Comparison of ENCODE assay signal across 32 cellular contexts in genomic region chr10:48990226-48990625, GRCh38. TPM values are rescaled to one million over a fixed set of nuclear protein-coding genes. Genes with fewer than 3 reads are reported as not detected.
"Had no signal": no experiment of that assay in that cellular context is flagged by ENCODE, and none has a peak within 500 bp of the region (broad histone marks: within the 10 kb centered on the region; RNA-seq: fewer than 3 reads in every experiment).

No MANE protein-coding gene starts in this region.

- DNase-seq: activated CD4-positive, alpha-beta memory T cell treated with anti-CD3 and anti-CD28 coated beads for 36 hours; activated CD4-positive, alpha-beta T cell treated with anti-CD3 and anti-CD28 coated beads for 36 hours; activated CD4-positive, alpha-beta T cell treated with anti-CD3 and anti-CD28 coated beads, Interleukin-2, amount 10 ng/mL, durations not matched to agents 24 days and 14 days; activated CD4-positive, CD25-positive, alpha-beta regulatory T cell; activated CD4-positive, CD25-positive, alpha-beta regulatory T cell treated with anti-CD3 and anti-CD28 coated beads, Interleukin-2, amount 50 U/mL, for 72 hours; activated CD8-positive, alpha-beta memory T cell treated with anti-CD3 and anti-CD28 coated beads, Interleukin-2, amount 10 ng/mL, durations not matched to agents 7 days and 5 days; activated CD8-positive, alpha-beta memory T cell treated with anti-CD3 and anti-CD28 coated beads, Interleukin-2, amount 50 U/mL, for 4 hours; activated CD8-positive, alpha-beta T cell treated with anti-CD3 and anti-CD28 coated beads, Interleukin-2, amount 10 ng/mL, durations not matched to agents 7 days and 5 days; activated effector memory CD4-positive, alpha-beta T cell treated with anti-CD3 and anti-CD28 coated beads, Interleukin-2, amount 50 U/mL, for 16 hours; activated naive CD4-positive, alpha-beta T cell treated with anti-CD3 and anti-CD28 coated beads for 36 hours; activated naive CD8-positive, alpha-beta T cell treated with anti-CD3 and anti-CD28 coated beads for 36 hours; activated naive CD8-positive, alpha-beta T cell treated with anti-CD3 and anti-CD28 coated beads, Interleukin-2, amount 50 U/mL, for 24 hours; activated T-cell treated with anti-CD3 and anti-CD28 coated beads, Interleukin-2, amount 50 U/mL, for 1 hour; activated T-cell treated with anti-CD3 and anti-CD28 coated beads, Interleukin-2, amount 50 U/mL, for 48 hours; central memory CD4-positive, alpha-beta T cell; cerebellar nuclear complex; colonic mucosa; effector CD8-positive, alpha-beta T cell; esophagus squamous epithelium; T-helper 2 cell had no signal

- ATAC-seq: activated CD4-positive, alpha-beta T cell treated with anti-CD3 and anti-CD28 coated beads for 36 hours; activated CD8-positive, alpha-beta memory T cell treated with anti-CD3 and anti-CD28 coated beads, Interleukin-2, amount 10 ng/mL, durations not matched to agents 7 days and 5 days; activated CD8-positive, alpha-beta T cell treated with anti-CD3 and anti-CD28 coated beads, Interleukin-2, amount 10 ng/mL, durations not matched to agents 7 days and 5 days; activated naive CD8-positive, alpha-beta T cell treated with anti-CD3 and anti-CD28 coated beads, Interleukin-2, amount 50 U/mL, for 24 hours; gastroesophageal sphincter had no signal

- FAIRE-seq: endometrium, endothelial cell of umbilical vein had no signal

RNA-seq across cellular contexts. Expression of gene LRRC18, which starts 50.6 kb away (rescaled TPM):
- total RNA-seq: activated CD4-positive, alpha-beta memory T cell treated with anti-CD3 and anti-CD28 coated beads for 36 hours; activated CD4-positive, alpha-beta T cell treated with anti-CD3 and anti-CD28 coated beads for 36 hours; activated CD4-positive, alpha-beta T cell treated with anti-CD3 and anti-CD28 coated beads, Interleukin-2, amount 10 ng/mL, durations not matched to agents 24 days and 14 days; activated CD8-positive, alpha-beta memory T cell treated with anti-CD3 and anti-CD28 coated beads for 36 hours; activated CD8-positive, alpha-beta memory T cell treated with anti-CD3 and anti-CD28 coated beads, Interleukin-2, amount 10 ng/mL, durations not matched to agents 7 days and 5 days; activated naive CD4-positive, alpha-beta T cell treated with anti-CD3 and anti-CD28 coated beads for 36 hours; activated naive CD8-positive, alpha-beta T cell treated with anti-CD3 and anti-CD28 coated beads for 36 hours; activated T-helper 1 cell treated with anti-CD3 and anti-CD28 coated beads, Interleukin-12 subunit alpha, Interleukin-12 subunit beta, Interleukin-2, Interleukin-4 antibody, amounts not matched to agents 30 ng/mL and 10 ng/mL and 1 ng/mL, durations not matched to agents 14 hours and 24 hours and 36 hours; activated T-helper 2 cell treated with anti-CD3 and anti-CD28 coated beads, Interferon-gamma antibody, Interleukin-2, Interleukin-4, amounts not matched to agents 10 μg/mL and 5 μg/mL and 100 μg/mL, durations not matched to agents 14 hours and 24 hours and 36 hours; ascending aorta; breast epithelium; cardiac muscle cell; colonic mucosa; dermis microvascular lymphatic vessel endothelial cell; endothelial cell of umbilical vein; fibroblast of villous mesenchyme; gastroesophageal sphincter; T-helper 1 cell treated with Interleukin-12 subunit alpha and Interleukin-12 subunit beta and Interleukin-4 antibody, amounts not matched to agents 30 ng/mL and 1 ng/mL, for 36 hours had no signal
